In genomic region chr11:22256876-22257275, GRCh38 we compare ENCODE assay signal across 34 cellular contexts.
DNase-seq lines count a peak whose midpoint lies in the region; ATAC-seq, FAIRE-seq and TF ChIP-seq lines count a peak whose summit lies in the region.
"Had no signal": no experiment of that assay in that cellular context is flagged by ENCODE, and none has a peak within 500 bp of the region (broad histone marks: within the 10 kb centered on the region; RNA-seq: fewer than 3 reads in every experiment).

No MANE protein-coding gene starts in this region.

- no peak overlapping the region for H2AK9ac ChIP-seq in IMR-90 (replicated peaks; ENCODE audit: low read depth, low read length, poor library complexity)

- H3K36me3 ChIP-seq in HepG2 (replicated peaks in 1 of 2; ENCODE audit: control insufficient read depth in 1 of 2, insufficient read depth in 2 of 2, low read length in 2 of 2) (no peaks in the 10 kb centered on the region), right lobe of liver (no peaks in the 10 kb centered on the region), IMR-90 (ENCODE audit: control insufficient read depth, insufficient read depth, low read length) (no peaks in the 10 kb centered on the region), K562 (ENCODE audit: control insufficient read depth, insufficient read depth, low read length) (no peaks in the 10 kb centered on the region)
- H3K36me3 ChIP-seq: BE2C, BLaER1 had no signal

- POLR2A ChIA-PET in HepG2 (lab: Yijun Ruan, JAX) (no interaction called here), A549 (lab: Yijun Ruan, JAX) (no interaction called here), IMR-90 (lab: Charles Lee; ENCODE audit: unreplicated experiment) (no interaction called here), K562 (lab: Yijun Ruan, JAX) (no interaction called here)

- dilution Hi-C loops in IMR-90 (cut with HindIII; ENCODE audit: low sequenced_read_pairs, unreplicated experiment) = no loop called here

- 0% methylated on average over 1 of the region's 1 CpG for WGBS in HepG2 (ENCODE audit: low lambda C conversion rate)
- 100% methylated on average over 1 of the region's 1 CpG for WGBS in right lobe of liver (ENCODE audit: insufficient coverage, low coverage, low lambda C conversion rate, missing lambda C conversion rate)
- WGBS in A549 (ENCODE audit: missing lambda C conversion rate) = 80% methylated on average over 1 of the region's 1 CpG
- WGBS in IMR-90 (ENCODE audit: extremely low coverage in 2 of 2, insufficient read length in 1 of 2), 2 experiments = no CpG with 5 or more reads among the region's 1 CpG
- 0% methylated on average over 1 of the region's 1 CpG for WGBS in K562 (ENCODE audit: insufficient coverage, low coverage, missing lambda C conversion rate)

- H4K5ac ChIP-seq in IMR-90 (ENCODE audit: low read depth, low read length) = no peak overlapping the region

- no peak overlapping the region for H2BK120ac ChIP-seq in IMR-90 (ENCODE audit: low read depth, low read length)

- H3K4me3 ChIP-seq in HepG2 (replicated peaks in 1 of 3; ENCODE audit: insufficient read depth in 1 of 3, low read depth in 2 of 3, low read length in 3 of 3) = no peak overlapping the region
- H3K4me3 ChIP-seq in right lobe of liver = no peak overlapping the region
- no peak overlapping the region for H3K4me3 ChIP-seq in A549
- no peak overlapping the region for H3K4me3 ChIP-seq in IMR-90 (ENCODE audit: insufficient read depth, low read depth, low read length)
- H3K4me3 ChIP-seq in K562 = no peak overlapping the region
- H3K4me3 ChIP-seq: BLaER1; BLaER1 treated with 17β-estradiol and CSF1 and Interleukin-3, amounts not matched to agents 10 nM and 100 nM had no signal

- no peak overlapping the region for H2BK15ac ChIP-seq in IMR-90 (ENCODE audit: low read depth, low read length)

- H2BK20ac ChIP-seq in IMR-90 (ENCODE audit: low read depth, low read length) = no peak overlapping the region

- FAIRE-seq in HepG2 (lab: Jason Lieb, UNC) (no peak), A549 (lab: Jason Lieb, UNC) (no peak), K562 (lab: Jason Lieb, UNC) (no peak)
- FAIRE-seq: A204.1, D721Med had no signal

- H3K9me3 ChIP-seq in HepG2 (ENCODE audit: low read length) (no peaks in the 10 kb centered on the region), right lobe of liver (no peaks in the 10 kb centered on the region), A549 (no peaks in the 10 kb centered on the region), IMR-90 (ENCODE audit: control insufficient read depth, insufficient read depth, low read length) (no peaks in the 10 kb centered on the region), K562 (replicated peaks; ENCODE audit: control insufficient read depth, insufficient read depth, low read depth, low read length) (no peaks in the 10 kb centered on the region)
- H3K9me3 ChIP-seq: BE2C; BLaER1; BLaER1 treated with 17β-estradiol and CSF1 and Interleukin-3, amounts not matched to agents 10 nM and 100 nM; Caco-2 had no signal

- H2AFZ ChIP-seq in HepG2 (ENCODE audit: low read length) (no peak overlapping the region), IMR-90 (replicated peaks; ENCODE audit: low read length, poor library complexity) (no peak overlapping the region), K562 (ENCODE audit: low read depth, low read length) (no peak overlapping the region)

- BruUV-seq in HepG2 (replicated peaks; lab: Mats Ljungman, UMichigan) = no TSS peak
- BruUV-seq in IMR-90 (replicated peaks; lab: Mats Ljungman, UMichigan) = no TSS peak
- no TSS peak for BruUV-seq in K562 (replicated peaks; lab: Mats Ljungman, UMichigan)

- no peak overlapping the region for H4K8ac ChIP-seq in IMR-90 (ENCODE audit: low read depth in 2 of 2, low read length in 2 of 2)

- no peak overlapping the region for H2BK5ac ChIP-seq in IMR-90 (ENCODE audit: low read depth, low read length, poor library complexity, severe bottlenecking)

- H3K79me2 ChIP-seq in HepG2 (ENCODE audit: insufficient read depth, low read length) (no peaks in the 10 kb centered on the region), K562 (ENCODE audit: control insufficient read depth, insufficient read depth, low read length) (no peaks in the 10 kb centered on the region)

- H3K14ac ChIP-seq in IMR-90 (replicated peaks; ENCODE audit: low read depth, low read length) = no peak overlapping the region

- H4K91ac ChIP-seq in IMR-90 (ENCODE audit: insufficient read depth, low read depth, low read length) = no peak overlapping the region

- H3K9ac ChIP-seq in HepG2 (ENCODE audit: insufficient read depth, low read depth, low read length) (no peak overlapping the region), IMR-90 (ENCODE audit: low read depth, low read length) (no peak overlapping the region), K562 (ENCODE audit: insufficient read depth in 1 of 2, low read depth in 2 of 2, low read length in 2 of 2) (no peak overlapping the region)
- H3K9ac ChIP-seq: BLaER1; BLaER1 treated with 17β-estradiol and CSF1 and Interleukin-3, amounts not matched to agents 10 nM and 100 nM had no signal

- ATAC-seq in HepG2 = no peak
- no peak for ATAC-seq in right lobe of liver
- ATAC-seq in A549 = no peak
- ATAC-seq in IMR-90 (ENCODE audit: low read depth) = no peak
- no peak for ATAC-seq in K562
- ATAC-seq in omental fat pad (ENCODE audit: low FRiP score) = no peak
- ATAC-seq: CD8-positive, alpha-beta T cell had no signal

- H3K9me1 ChIP-seq in IMR-90 (ENCODE audit: insufficient read depth, low read length) (no peaks in the 10 kb centered on the region), K562 (ENCODE audit: control insufficient read depth, insufficient read depth, low read length) (no peaks in the 10 kb centered on the region)

- H3K4me1 ChIP-seq in HepG2 (ENCODE audit: insufficient read depth, low read length) (no peaks in the 10 kb centered on the region), right lobe of liver (no peaks in the 10 kb centered on the region), A549 (no peaks in the 10 kb centered on the region), IMR-90 (ENCODE audit: control insufficient read depth, insufficient read depth, low read length) (no peaks in the 10 kb centered on the region), K562 (replicated peaks in 1 of 2; ENCODE audit: control insufficient read depth in 2 of 2, insufficient read depth in 2 of 2, low read length in 2 of 2) (no peaks in the 10 kb centered on the region)
- H3K4me1 ChIP-seq: BE2C; BLaER1; BLaER1 treated with 17β-estradiol and CSF1 and Interleukin-3, amounts not matched to agents 10 nM and 100 nM; Caco-2 had no signal

- TF ChIP-seq CTCF in HepG2 (CRISPR knock-in tag; IDR thresholded peaks at IDR 0.05) (no peak), right lobe of liver (IDR thresholded peaks at IDR 0.05) (no peak), A549 (IDR thresholded peaks at IDR 0.05) (no peak), IMR-90 (conservative IDR thresholded peaks at IDR 0.05; ENCODE audit: low read depth, low read length) (no peak), K562 (IDR thresholded peaks at IDR 0.05 in 2 of 3, conservative IDR thresholded peaks at IDR 0.05 in 1 of 3; ENCODE audit: insufficient read depth in 2 of 3, low read depth in 1 of 3, low read length in 3 of 3) (no peak), omental fat pad (IDR thresholded peaks at IDR 0.05) (no peak)

- H3K4me2 ChIP-seq in HepG2 (ENCODE audit: low read depth, low read length) = no peak overlapping the region
- H3K4me2 ChIP-seq in A549 = no peak overlapping the region
- no peak overlapping the region for H3K4me2 ChIP-seq in IMR-90 (ENCODE audit: low read depth, low read length)
- H3K4me2 ChIP-seq in K562 (ENCODE audit: insufficient read depth, low read length) = no peak overlapping the region
- H3K4me2 ChIP-seq: BLaER1; BLaER1 treated with 17β-estradiol and CSF1 and Interleukin-3, amounts not matched to agents 10 nM and 100 nM had no signal

- no peaks in the 10 kb centered on the region for H3K79me1 ChIP-seq in IMR-90 (ENCODE audit: low read depth in 1 of 2, low read length in 2 of 2)

- H3K23ac ChIP-seq in IMR-90 (ENCODE audit: low read depth, low read length) = no peak overlapping the region

- TF ChIP-seq POLR2A in HepG2 (IDR thresholded peaks at IDR 0.05; ENCODE audit: insufficient read depth in 1 of 2, low read depth in 2 of 2, low read length in 2 of 2) = no peak
- TF ChIP-seq POLR2A in right lobe of liver (IDR thresholded peaks at IDR 0.05) = no peak
- TF ChIP-seq POLR2A in A549 (IDR thresholded peaks at IDR 0.05; ENCODE audit: low read length) = no peak
- TF ChIP-seq POLR2A in IMR-90 (IDR thresholded peaks at IDR 0.05; ENCODE audit: low read depth, low read length) = no peak
- no peak for TF ChIP-seq POLR2A in K562 (conservative IDR thresholded peaks at IDR 0.05)

- intact Hi-C loops in HepG2 (cut with micrococcal nuclease; ENCODE audit: unreplicated experiment) = no loop called here
- intact Hi-C loops in right lobe of liver (cut with DNase I) = no loop called here
- intact Hi-C loops in IMR-90 (cut with micrococcal nuclease) = no loop called here
- intact Hi-C loops in K562 (cut with micrococcal nuclease) = loop anchor here (10.0 kb wide), 1 partner anchor 528 kb away; no protein-coding TSS in a partner anchor

- H3K4ac ChIP-seq in IMR-90 (ENCODE audit: low read depth, low read length) = no peak overlapping the region

- in situ Hi-C loops in HepG2 (cut with HindIII; ENCODE audit: extremely low pct_ligation_motif_present, low pct_unique_long_range_greater_than_20kb) (no loop called here), IMR-90 (cut with MboI; ENCODE audit: low sequenced_read_pairs) (no loop called here), K562 (cut with MboI) (no loop called here)

- no peak overlapping the region for H3K27ac ChIP-seq in HepG2 (ENCODE audit: extremely low read length, insufficient read depth, low read length)
- H3K27ac ChIP-seq in right lobe of liver = no peak overlapping the region
- H3K27ac ChIP-seq in A549 = no peak overlapping the region
- H3K27ac ChIP-seq in IMR-90 (ENCODE audit: insufficient read depth, low read length) = no peak overlapping the region
- no peak overlapping the region for H3K27ac ChIP-seq in K562 (ENCODE audit: extremely low read depth, low read depth, low read length)
- H3K27ac ChIP-seq: 22Rv1; BLaER1; BLaER1 treated with 17β-estradiol and CSF1 and Interleukin-3, amounts not matched to agents 10 nM and 100 nM; C4-2B had no signal

- no peak overlapping the region for H3K56ac ChIP-seq in IMR-90 (ENCODE audit: extremely low read depth, insufficient read depth, low read length)

- no peak for TF ChIP-seq RAD21 in HepG2 (CRISPR knock-in tag; IDR thresholded peaks at IDR 0.05)
- no peak for TF ChIP-seq RAD21 in A549 (conservative IDR thresholded peaks at IDR 0.05 in 1 of 2, IDR thresholded peaks at IDR 0.05 in 1 of 2)
- TF ChIP-seq RAD21 in IMR-90 (IDR thresholded peaks at IDR 0.05; ENCODE audit: low read length) = no peak
- no peak for TF ChIP-seq RAD21 in K562 (CRISPR knock-in tag; conservative IDR thresholded peaks at IDR 0.05 in 1 of 2, IDR thresholded peaks at IDR 0.05 in 1 of 2)

- CTCF ChIA-PET in HepG2 (lab: Yijun Ruan, JAX; ENCODE audit: low intra/inter-chr PET ratio, low total read pairs) = no interaction called here
- CTCF ChIA-PET in A549 (lab: Yijun Ruan, JAX) = no interaction called here
- CTCF ChIA-PET in IMR-90 (lab: Yijun Ruan, JAX) = no interaction called here
- CTCF ChIA-PET in K562 (lab: Yijun Ruan, JAX; ENCODE audit: low intra/inter-chr PET ratio) = no interaction called here

- H3K27me3 ChIP-seq in HepG2 (ENCODE audit: control insufficient read depth in 1 of 2, insufficient read depth in 2 of 2, low read length in 2 of 2) (no peaks in the 10 kb centered on the region), right lobe of liver (no peaks in the 10 kb centered on the region), IMR-90 (ENCODE audit: control insufficient read depth, insufficient read depth, low read length) (no peaks in the 10 kb centered on the region), K562 (ENCODE audit: control insufficient read depth in 2 of 2, insufficient read depth in 2 of 2, low read length in 2 of 2) (no peaks in the 10 kb centered on the region)
- H3K27me3 ChIP-seq: BE2C; BLaER1; BLaER1 treated with 17β-estradiol and CSF1 and Interleukin-3, amounts not matched to agents 10 nM and 100 nM had no signal

- no peak overlapping the region for H2AK5ac ChIP-seq in IMR-90 (ENCODE audit: low read depth, low read length)

- TF ChIP-seq EP300 in HepG2 (IDR thresholded peaks at IDR 0.05; ENCODE audit: low read depth in 2 of 2, low read length in 2 of 2) (no peak), HepG2 (CRISPR knock-in tag; IDR thresholded peaks at IDR 0.05; ENCODE audit: borderline replicate concordance) (no peak), A549 (IDR thresholded peaks at IDR 0.05) (no peak), K562 (IDR thresholded peaks at IDR 0.05; ENCODE audit: low read length) (no peak)

- DNase-seq in HepG2 (ENCODE audit: low spot score) (no peak), right lobe of liver (no peak), A549 (ENCODE audit: low read depth in 1 of 2, low spot score in 1 of 2) (no peak), IMR-90 (no peak), K562 (ENCODE audit: extremely low read depth in 1 of 4, low spot score in 3 of 4) (no peak), omental fat pad (ENCODE audit: low spot score) (no peak), NCI-H1105 treated with DMSO at 0.1 percent for 48 hours (lab: John Stamatoyannopoulos, UW) (no peak), NCI-H1436 treated with DMSO at 0.1 percent for 48 hours (lab: John Stamatoyannopoulos, UW) (no peak)
- DNase-seq: 8988T; ACHN; AML-193; BE2C; C1 segment of cervical spinal cord; Caco-2; Calu3; CD4-positive, alpha-beta memory T cell; CD4-positive, alpha-beta T cell; CD4-positive, CD25-positive, alpha-beta regulatory T cell; CD8-positive, alpha-beta memory T cell; CD8-positive, alpha-beta T cell; COR-L47; DMS 273 treated with DMSO at 0.1 percent for 48 hours; DMS153; DMS53; DMS79; DMS79 treated with DMSO at 0.1 percent for 48 hours; DND-41; EL had no signal

- no peak overlapping the region for H3K18ac ChIP-seq in IMR-90 (ENCODE audit: low read depth, low read length)

- no peaks in the 10 kb centered on the region for H4K20me1 ChIP-seq in HepG2 (ENCODE audit: insufficient read depth, low read length)
- H4K20me1 ChIP-seq in IMR-90 (ENCODE audit: insufficient read depth, low read length) = no peaks in the 10 kb centered on the region
- H4K20me1 ChIP-seq in K562 (replicated peaks; ENCODE audit: control insufficient read depth, insufficient read depth, low read length) = no peaks in the 10 kb centered on the region
- H4K20me1 ChIP-seq: BLaER1; BLaER1 treated with 17β-estradiol and CSF1 and Interleukin-3, amounts not matched to agents 10 nM and 100 nM had no signal

Comparison
In these comparisons a context has a peak if more than half of its experiments do, and no peak if none do; other contexts are left out.
1. Of the 241 proteins assayed by ChIP-seq in both HepG2 and K562: peak only in HepG2: MAFF; only in K562: none; in both: none; in neither: 239; mixed calls (peak in some experiments, not most) for 1.